ENCODE assay signal across 7 cellular contexts in genomic region chrX:57286507-57287251, GRCh38. TPM values are rescaled to one million over a fixed set of nuclear protein-coding genes. Genes with fewer than 3 reads are reported as not detected.
DNase-seq lines count a peak whose midpoint lies in the region; ATAC-seq and TF ChIP-seq lines count a peak whose summit lies in the region.

A gene with protein sequence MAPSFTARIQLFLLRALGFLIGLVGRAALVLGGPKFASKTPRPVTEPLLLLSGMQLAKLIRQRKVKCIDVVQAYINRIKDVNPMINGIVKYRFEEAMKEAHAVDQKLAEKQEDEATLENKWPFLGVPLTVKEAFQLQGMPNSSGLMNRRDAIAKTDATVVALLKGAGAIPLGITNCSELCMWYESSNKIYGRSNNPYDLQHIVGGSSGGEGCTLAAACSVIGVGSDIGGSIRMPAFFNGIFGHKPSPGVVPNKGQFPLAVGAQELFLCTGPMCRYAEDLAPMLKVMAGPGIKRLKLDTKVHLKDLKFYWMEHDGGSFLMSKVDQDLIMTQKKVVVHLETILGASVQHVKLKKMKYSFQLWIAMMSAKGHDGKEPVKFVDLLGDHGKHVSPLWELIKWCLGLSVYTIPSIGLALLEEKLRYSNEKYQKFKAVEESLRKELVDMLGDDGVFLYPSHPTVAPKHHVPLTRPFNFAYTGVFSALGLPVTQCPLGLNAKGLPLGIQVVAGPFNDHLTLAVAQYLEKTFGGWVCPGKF (plus strand): TSS chrX:57286706. CDS start chrX:57286826, 120 bp downstream.

- peak within 1 kb of the TSS; percentile 25 to 36 for H3K4me3 ChIP-seq in gastroesophageal sphincter
- peak within 1 kb of the TSS; percentile 55 for H3K4me3 ChIP-seq in smooth muscle cell

- no peak for TF ChIP-seq CTCF in gastroesophageal sphincter (IDR thresholded peaks at IDR 0.05)
- TF ChIP-seq CTCF in smooth muscle cell (IDR thresholded peaks at IDR 0.05; ENCODE audit: borderline replicate concordance, insufficient read depth, poor library complexity, severe bottlenecking), result no peak

- H3K9ac ChIP-seq in smooth muscle cell (ENCODE audit: low read depth), result no peak within 1 kb of the TSS

- H2AFZ ChIP-seq in smooth muscle cell (ENCODE audit: low read depth), result peak within 1 kb of the TSS; percentile 69

- no peaks in the 10 kb centered on the region for H3K36me3 ChIP-seq in gastroesophageal sphincter
- H3K36me3 ChIP-seq in smooth muscle cell (ENCODE audit: low read depth), result no peaks in the 10 kb centered on the region

- H3F3A ChIP-seq in smooth muscle cell (ENCODE audit: low read depth), result no peaks in the 10 kb centered on the region

- H3K79me2 ChIP-seq in smooth muscle cell (ENCODE audit: low read depth), result no peaks in the 10 kb centered on the region

- ATAC-seq in HG03025 (IDR thresholded peaks at IDR 0.05; ENCODE audit: low FRiP score, unreplicated experiment), result peak; percentile 59
- no peak for ATAC-seq in gastroesophageal sphincter

- H3K27me3 ChIP-seq in gastroesophageal sphincter (no peaks in the 10 kb centered on the region), smooth muscle cell (ENCODE audit: low read depth) (no peaks in the 10 kb centered on the region)

- H3K4me2 ChIP-seq in smooth muscle cell, result peak within 1 kb of the TSS; percentile 80

- TF ChIP-seq POLR2A in GM18951 (IDR thresholded peaks at IDR 0.05; ENCODE audit: extremely low read depth, insufficient read depth, insufficient read length) (peak; percentile 12), gastroesophageal sphincter (IDR thresholded peaks at IDR 0.05) (no peak)

- TF ChIP-seq EP300 in gastroesophageal sphincter (IDR thresholded peaks at IDR 0.05), result no peak

- 17 to 26% methylated on average over 2 to 5 of the region's 22 CpGs for WGBS in gastroesophageal sphincter (ENCODE audit: low coverage in 1 of 2), 2 donors
- 20% methylated on average over 22 of the region's 22 CpGs for WGBS in smooth muscle cell (ENCODE audit: low lambda C conversion rate)

- no peaks in the 10 kb centered on the region for H4K20me1 ChIP-seq in smooth muscle cell (ENCODE audit: low read depth)

- H3K4me1 ChIP-seq in gastroesophageal sphincter (no peaks in the 10 kb centered on the region), smooth muscle cell (ENCODE audit: low read depth) (no peaks in the 10 kb centered on the region)

- no peak within 1 kb of the TSS for H3K27ac ChIP-seq in gastroesophageal sphincter
- peak within 1 kb of the TSS; percentile 68 for H3K27ac ChIP-seq in smooth muscle cell (ENCODE audit: low read depth)

- in situ Hi-C loops in GM18951 (cut with MboI; ENCODE audit: low sequenced_read_pairs, unreplicated experiment), result loop anchor here (25.0 kb wide), 1 partner anchor 1649 kb away; no protein-coding TSS in a partner anchor

- peak; percentile 92 for DNase-seq in NCI-H2107 treated with DMSO at 0.1 percent for 48 hours (lab: John Stamatoyannopoulos, UW; ENCODE audit: unreplicated experiment)
- peak; percentile 64 for DNase-seq in activated CD8-positive, alpha-beta memory T cell treated with anti-CD3 and anti-CD28 coated beads for 24 hours
- no peak for DNase-seq in smooth muscle cell (lab: John Stamatoyannopoulos, UW; ENCODE audit: unreplicated experiment)
- DNase-seq in SKM-1 treated with dmso at 0.1 percent for 144 hours (lab: John Stamatoyannopoulos, UW; ENCODE audit: unreplicated experiment), result no peak

- no peaks in the 10 kb centered on the region for H3K9me3 ChIP-seq in gastroesophageal sphincter
- H3K9me3 ChIP-seq in smooth muscle cell (replicated peaks; ENCODE audit: low read depth), result no peaks in the 10 kb centered on the region

RNA-seq across cellular contexts. Expression of the gene that starts here (rescaled TPM):
- total RNA-seq in gastroesophageal sphincter (under 1 TPM in 3 of 4 donors, not detected in 1; 0.13 to 0.62 (median 0.42) TPM), smooth muscle cell (0.99 and 1.6 TPM in 2 replicates)
- polyA plus RNA-seq in smooth muscle cell, result 0.37 and 1.4 TPM in 2 replicates

Comparison
In these comparisons a context has a peak if more than half of its experiments do, and no peak if none do; other contexts are left out.
1. DNase-seq: peak in NCI-H2107 treated with DMSO at 0.1 percent for 48 hours (single experiment) and activated CD8-positive, alpha-beta memory T cell treated with anti-CD3 and anti-CD28 coated beads for 24 hours (single experiment); none in smooth muscle cell (single experiment) and SKM-1 treated with dmso at 0.1 percent for 144 hours (single experiment).